In genomic region chr10:120850911-120851865, GRCh38 we compare ENCODE assay signal across 8 cellular contexts. TPM values are rescaled to one million over a fixed set of nuclear protein-coding genes. Genes with fewer than 3 reads are reported as not detected.
DNase-seq lines count a peak whose midpoint lies in the region; ATAC-seq and TF ChIP-seq lines count a peak whose summit lies in the region.

TSS of gene WDR11 (plus strand) at chr10:120851362. CDS start at chr10:120851421, 59 bp downstream.

- peak within 1 kb of the TSS; percentile 96 for H3K4me3 ChIP-seq in fibroblast of pulmonary artery (replicated peaks; ENCODE audit: low read depth, low read length)

- no peaks in the 10 kb centered on the region for H3K27me3 Mint-ChIP-seq in natural killer cell treated with Interleukin-12 subunit alpha and Interleukin-12 subunit beta and Interleukin-15 and Interleukin-18, amount 100 ng/mL, for 72 hours

- TF ChIP-seq CTCF in fibroblast of pulmonary artery (IDR thresholded peaks at IDR 0.05; ENCODE audit: low read length, missing control alignments): no peak

- peak within 1 kb of the TSS; percentile 86 to 94 for H3K27ac Mint-ChIP-seq in natural killer cell treated with Interleukin-12 subunit alpha and Interleukin-12 subunit beta and Interleukin-15 and Interleukin-18, amount 100 ng/mL, for 72 hours

- peak; percentile 97 to 98 for ATAC-seq in natural killer cell treated with Interleukin-12 subunit alpha and Interleukin-12 subunit beta and Interleukin-15 and Interleukin-18, amount 100 ng/mL, for 72 hours

- H3K4me3 Mint-ChIP-seq in natural killer cell treated with Interleukin-12 subunit alpha and Interleukin-12 subunit beta and Interleukin-15 and Interleukin-18, amount 100 ng/mL, for 72 hours: peak within 1 kb of the TSS; percentile 96

- no peaks in the 10 kb centered on the region for H3K9me3 Mint-ChIP-seq in natural killer cell treated with Interleukin-12 subunit alpha and Interleukin-12 subunit beta and Interleukin-15 and Interleukin-18, amount 100 ng/mL, for 72 hours

- peak; percentile 87 for TF ChIP-seq POLR2A in Raji (IDR thresholded peaks at IDR 0.05; ENCODE audit: insufficient read depth, low read depth, low read length)

- peaks cover 15% of the 10 kb centered on the region for H3K36me3 Mint-ChIP-seq in natural killer cell treated with Interleukin-12 subunit alpha and Interleukin-12 subunit beta and Interleukin-15 and Interleukin-18, amount 100 ng/mL, for 72 hours

- H3K4me1 Mint-ChIP-seq in natural killer cell treated with Interleukin-12 subunit alpha and Interleukin-12 subunit beta and Interleukin-15 and Interleukin-18, amount 100 ng/mL, for 72 hours (ENCODE audit: low read depth in 2 of 2): peaks cover 27 to 46% of the 10 kb centered on the region in 2 donors

- DNase-seq in ELF-1 (ENCODE audit: low read depth, low spot score) (peak; percentile 95), GOT3 (lab: John Stamatoyannopoulos, UW) (peak; percentile 45), LHCN-M2 (ENCODE audit: low read depth) (peak; percentile 88), fibroblast of pulmonary artery (ENCODE audit: low read depth) (peak; percentile 94)
- DNase-seq in activated effector memory CD4-positive, alpha-beta T cell treated with Interleukin-2 at 50 U/mL for 16 hours: peak; percentile 54
- peak; percentile 88 for DNase-seq in natural killer cell treated with Interleukin-12 subunit alpha and Interleukin-12 subunit beta and Interleukin-15 and Interleukin-18, amount 100 ng/mL, for 72 hours (ENCODE audit: low spot score)
- DNase-seq in stimulated activated naive CD4-positive, alpha-beta T cell treated with Interleukin-2 at 50 U/mL for 16 hours (lab: John Stamatoyannopoulos, UW): peak; percentile 74

RNA-seq across cellular contexts. Expression of gene WDR11, which starts in this region (rescaled TPM):
- total RNA-seq in LHCN-M2 (2014; rRNA removed): 46.6 and 54.7 TPM in 2 replicates
- 15.8 TPM for polyA plus RNA-seq in LHCN-M2 (2012)
- total RNA-seq in natural killer cell treated with Interleukin-12 subunit alpha and Interleukin-12 subunit beta and Interleukin-15 and Interleukin-18, amount 100 ng/mL, for 72 hours: 10 to 100 TPM; 72.5 to 73.1 TPM

Comparison
In these comparisons a context has a peak if more than half of its experiments do, and no peak if none do; other contexts are left out.
1. Peak in every context shown above with its lines: DNase-seq, ATAC-seq and H3K4me3 ChIP-seq.
2. DNase-seq: peak in every context shown above with its lines; median percentile 95 in ELF-1; 94 in fibroblast of pulmonary artery; 88 in LHCN-M2; 88 in natural killer cell treated with Interleukin-12 subunit alpha and Interleukin-12 subunit beta and Interleukin-15 and Interleukin-18, amount 100 ng/mL, for 72 hours; 74 in stimulated activated naive CD4-positive, alpha-beta T cell treated with Interleukin-2 at 50 U/mL for 16 hours; 54 in activated effector memory CD4-positive, alpha-beta T cell treated with Interleukin-2 at 50 U/mL for 16 hours; 45 in GOT3.